ENCODE assay signal across 24 cellular contexts in the genomic region with DNA sequence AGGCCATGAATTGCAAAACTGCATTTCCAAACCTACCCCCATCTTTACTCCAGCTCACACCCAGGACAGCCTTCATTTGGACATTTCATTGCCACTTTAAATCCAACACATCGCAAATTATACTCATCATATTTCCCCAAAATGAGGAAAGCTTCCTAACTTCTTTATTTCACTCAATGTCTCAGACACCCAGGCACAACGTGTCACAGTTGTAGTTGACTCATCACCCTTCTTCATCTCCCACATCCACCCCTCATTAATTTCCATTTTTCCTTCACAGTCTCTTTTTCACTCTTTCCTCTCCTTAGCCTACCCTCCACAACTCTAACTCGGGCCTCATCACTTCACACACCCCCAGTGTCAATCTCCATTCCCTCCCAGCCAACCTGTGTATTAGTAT. TPM values are rescaled to one million over a fixed set of nuclear protein-coding genes. Genes with fewer than 3 reads are reported as not detected.
DNase-seq lines count a peak whose midpoint lies in the region; ATAC-seq and TF ChIP-seq lines count a peak whose summit lies in the region.
"Had no signal": no experiment of that assay in that cellular context is flagged by ENCODE, and none has a peak within 500 bp of the region (broad histone marks: within the 10 kb centered on the region; RNA-seq: fewer than 3 reads in every experiment).

No MANE protein-coding gene starts in this region.

- peaks cover 55% of the 10 kb centered on the region for H3K79me2 ChIP-seq in mammary epithelial cell (ENCODE audit: insufficient read depth, low read length)

- H3K4me1 ChIP-seq in mammary epithelial cell (ENCODE audit: insufficient read depth, low read length) = peaks cover 23% of the 10 kb centered on the region

- BruUV-seq in MCF 10A (replicated peaks; lab: Mats Ljungman, UMichigan) = no TSS peak
- no TSS peak for BruUV-seq in mammary epithelial cell (replicated peaks; lab: Mats Ljungman, UMichigan)

- H3K4me2 ChIP-seq in mammary epithelial cell (ENCODE audit: insufficient read depth, low read depth, low read length) = no peak overlapping the region
- H3K4me2 ChIP-seq: BLaER1 treated with 17β-estradiol and CSF1 and Interleukin-3, amounts not matched to agents 10 nM and 100 nM had no signal

- CTCF ChIA-PET in MCF 10A (lab: Yijun Ruan, JAX) = interaction anchor here (1.0 to 2.4 kb wide), 4 partner anchors 7 to 41 kb away, joined by 3 to 14 read pairs (median 4); no protein-coding TSS in a partner anchor
- CTCF ChIA-PET in mammary epithelial cell (lab: Charles Lee; ENCODE audit: low non-redundant PET) = no interaction called here

- no peak for ATAC-seq in GM18502 (IDR thresholded peaks at IDR 0.05; ENCODE audit: poor library complexity, unreplicated experiment)
- ATAC-seq: left ventricle myocardium superior; naive thymus-derived CD4-positive, alpha-beta T cell; T-cell had no signal

- H3K36me3 Mint-ChIP-seq in MCF 10A (ENCODE audit: insufficient read depth, unreplicated experiment) (peaks cover 40% of the 10 kb centered on the region), nephron progenitor cell (ENCODE audit: low read depth) (peaks cover 53% of the 10 kb centered on the region)
- H3K36me3 Mint-ChIP-seq in activated naive CD8-positive, alpha-beta T cell treated with anti-CD3 and anti-CD28 coated beads for 36 hours = peaks cover 67% of the 10 kb centered on the region

- H3K4me1 Mint-ChIP-seq in MCF 10A (ENCODE audit: insufficient read depth, unreplicated experiment) = peaks cover 56% of the 10 kb centered on the region
- H3K4me1 Mint-ChIP-seq in activated naive CD8-positive, alpha-beta T cell treated with anti-CD3 and anti-CD28 coated beads for 36 hours = peaks cover 60% of the 10 kb centered on the region
- H3K4me1 Mint-ChIP-seq in nephron progenitor cell = peaks cover 28% of the 10 kb centered on the region

- H3K4me3 ChIP-seq in mammary epithelial cell (replicated peaks in 1 of 3; ENCODE audit: insufficient read depth in 1 of 3, low read depth in 2 of 3, low read length in 3 of 3) = no peak overlapping the region
- H3K4me3 ChIP-seq: BLaER1 treated with 17β-estradiol and CSF1 and Interleukin-3, amounts not matched to agents 10 nM and 100 nM; MG63; skin epidermis; stomach had no signal

- no peaks in the 10 kb centered on the region for H3K27me3 ChIP-seq in mammary epithelial cell (ENCODE audit: insufficient read depth, low read length)
- H3K27me3 ChIP-seq: MG63, stomach had no signal

- H3K9me3 ChIP-seq in mammary epithelial cell (replicated peaks; ENCODE audit: insufficient read depth, low read length) = no peaks in the 10 kb centered on the region
- H3K9me3 ChIP-seq: BLaER1 treated with 17β-estradiol and CSF1 and Interleukin-3, amounts not matched to agents 10 nM and 100 nM; MG63; stomach had no signal

- no peak overlapping the region for H3K4me3 Mint-ChIP-seq in MCF 10A (ENCODE audit: unreplicated experiment)
- no peak overlapping the region for H3K4me3 Mint-ChIP-seq in activated naive CD8-positive, alpha-beta T cell treated with anti-CD3 and anti-CD28 coated beads for 36 hours
- no peak overlapping the region for H3K4me3 Mint-ChIP-seq in nephron progenitor cell
- H3K4me3 Mint-ChIP-seq: naive thymus-derived CD4-positive, alpha-beta T cell; T-cell; type B pancreatic cell had no signal

- in situ Hi-C loops in mammary epithelial cell (cut with MboI; ENCODE audit: low sequenced_read_pairs in 2 of 2) = no loop called here

- H4K20me1 ChIP-seq in mammary epithelial cell (ENCODE audit: insufficient read depth, low read length) = no peaks in the 10 kb centered on the region

- DNase-seq in MCF 10A (ENCODE audit: unreplicated experiment) = no peak
- DNase-seq in mammary epithelial cell = no peak
- no peak for DNase-seq in activated naive CD8-positive, alpha-beta T cell treated with anti-CD3 and anti-CD28 coated beads for 36 hours
- DNase-seq in nephron progenitor cell = no peak
- no peak for DNase-seq in NCI-H2107 (lab: John Stamatoyannopoulos, UW)
- DNase-seq in D341Med (ENCODE audit: low spot score) = no peak
- DNase-seq: activated CD4-positive, CD25-positive, alpha-beta regulatory T cell treated with anti-CD3 and anti-CD28 coated beads, Interleukin-2, amount 50 U/mL, for 72 hours; DMS53; effector CD8-positive, alpha-beta T cell; islet precursor cell; left ventricle myocardium superior; MG63; naive thymus-derived CD4-positive, alpha-beta T cell; NCI-H1436; NCI-H2081 treated with DMSO at 0.1 percent for 48 hours; NCI-H446; NCI-H774; retina; stomach; T-cell had no signal

- H3K9ac ChIP-seq in mammary epithelial cell (ENCODE audit: insufficient read depth, low read length) = no peak overlapping the region
- H3K9ac ChIP-seq: BLaER1 treated with 17β-estradiol and CSF1 and Interleukin-3, amounts not matched to agents 10 nM and 100 nM had no signal

- TF ChIP-seq CTCF in MCF 10A (IDR thresholded peaks at IDR 0.05; ENCODE audit: unreplicated experiment) (no peak), mammary epithelial cell (conservative IDR thresholded peaks at IDR 0.05 in 1 of 2, IDR thresholded peaks at IDR 0.05 in 1 of 2; ENCODE audit: extremely low read depth in 1 of 2, insufficient read depth in 1 of 2, low read depth in 1 of 2, low read length in 2 of 2) (no peak), nephron progenitor cell (IDR thresholded peaks at IDR 0.05) (no peak)

- H3K27ac Mint-ChIP-seq in MCF 10A (ENCODE audit: low read depth, unreplicated experiment) (peak overlapping the region; percentile 71), nephron progenitor cell (peak overlapping the region; percentile 74)
- H3K27ac Mint-ChIP-seq in activated naive CD8-positive, alpha-beta T cell treated with anti-CD3 and anti-CD28 coated beads for 36 hours = peak overlapping the region; percentile 4
- H3K27ac Mint-ChIP-seq: T-cell, type B pancreatic cell had no signal

- POLR2A ChIA-PET in MCF 10A (lab: Yijun Ruan, JAX) = interaction anchor here (0.6 to 10.3 kb wide), 6 partner anchors 5 to 117 kb away, joined by 3 to 316 read pairs (median 6); partner anchors contain the start of genes MTMR11 and OTUD7B

- dilution Hi-C loops in mammary epithelial cell (cut with HindIII; ENCODE audit: low sequenced_read_pairs) = no loop called here

- no peak overlapping the region for H2AFZ ChIP-seq in mammary epithelial cell (ENCODE audit: low read depth, low read length)

- WGBS in mammary epithelial cell (ENCODE audit: low coverage, missing lambda C conversion rate) = 98% methylated on average over 3 of the region's 3 CpGs

- H3K9me3 Mint-ChIP-seq in MCF 10A (ENCODE audit: unreplicated experiment) (no peaks in the 10 kb centered on the region), nephron progenitor cell (no peaks in the 10 kb centered on the region)
- no peaks in the 10 kb centered on the region for H3K9me3 Mint-ChIP-seq in activated naive CD8-positive, alpha-beta T cell treated with anti-CD3 and anti-CD28 coated beads for 36 hours
- H3K9me3 Mint-ChIP-seq: naive thymus-derived CD4-positive, alpha-beta T cell; T-cell; type B pancreatic cell had no signal

- no peak overlapping the region for H3K27ac ChIP-seq in mammary epithelial cell (ENCODE audit: insufficient read depth, low read depth, low read length)
- H3K27ac ChIP-seq: BLaER1 treated with 17β-estradiol and CSF1 and Interleukin-3, amounts not matched to agents 10 nM and 100 nM; skin epidermis; stomach had no signal

- peaks cover 1% of the 10 kb centered on the region for H3K36me3 ChIP-seq in mammary epithelial cell (ENCODE audit: insufficient read depth, low read length)
- H3K36me3 ChIP-seq: BLaER1 treated with 17β-estradiol and CSF1 and Interleukin-3, amounts not matched to agents 10 nM and 100 nM had no signal

- no peaks in the 10 kb centered on the region for H3K27me3 Mint-ChIP-seq in MCF 10A (ENCODE audit: insufficient read depth, unreplicated experiment)
- no peaks in the 10 kb centered on the region for H3K27me3 Mint-ChIP-seq in activated naive CD8-positive, alpha-beta T cell treated with anti-CD3 and anti-CD28 coated beads for 36 hours
- no peaks in the 10 kb centered on the region for H3K27me3 Mint-ChIP-seq in nephron progenitor cell (ENCODE audit: low read depth, poor library complexity)
- H3K27me3 Mint-ChIP-seq: T-cell, type B pancreatic cell had no signal

- intact Hi-C loops in MCF 10A (cut with micrococcal nuclease) = no loop called here
- intact Hi-C loops in mammary epithelial cell (cut with micrococcal nuclease) = no loop called here

RNA-seq across cellular contexts. Expression of gene OTUD7B, which starts 6.7 kb away (rescaled TPM):
- total RNA-seq in MCF 10A (2022) (44.3 and 47.4 TPM in 2 replicates), mammary epithelial cell (10 to 100 TPM; 14.3 to 21.6 TPM)
- polyA plus RNA-seq in mammary epithelial cell = 5.9 TPM
- 31.0 TPM for polyA minus RNA-seq in mammary epithelial cell
- 10 to 100 TPM; 21.9 to 23.2 TPM for total RNA-seq in activated naive CD8-positive, alpha-beta T cell treated with anti-CD3 and anti-CD28 coated beads for 36 hours

Comparison
In these comparisons a context has a peak if more than half of its experiments do, and no peak if none do; other contexts are left out.
1. H3K27ac Mint-ChIP-seq: peak in every context shown above with its lines; median percentile 74 in nephron progenitor cell; 71 in MCF 10A; 4 in activated naive CD8-positive, alpha-beta T cell treated with anti-CD3 and anti-CD28 coated beads for 36 hours.